21 cellular contexts compared by ENCODE assay signal in the genomic region with DNA sequence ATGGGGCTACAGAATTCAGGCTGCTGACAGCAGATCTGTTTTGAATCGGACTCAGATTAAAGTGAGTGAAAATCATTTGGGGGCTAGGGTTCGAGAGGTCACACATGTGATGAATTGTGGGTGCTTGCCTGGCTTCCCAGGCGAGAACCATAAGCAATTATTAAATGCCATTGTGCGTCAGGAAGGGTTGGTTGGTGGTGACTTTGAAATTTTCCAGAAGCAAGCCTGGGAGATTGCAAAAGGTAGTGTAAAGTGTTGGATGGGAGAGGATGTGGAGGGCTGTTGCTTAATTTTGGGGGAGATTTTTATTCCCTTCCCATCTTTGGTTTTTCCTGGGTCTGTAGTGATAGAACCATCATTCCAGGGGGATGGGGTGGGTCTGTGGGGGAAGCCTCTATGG.
"Had no signal": no experiment of that assay in that cellular context is flagged by ENCODE, and none has a peak within 500 bp of the region (broad histone marks: within the 10 kb centered on the region; RNA-seq: fewer than 3 reads in every experiment).

No MANE protein-coding gene starts in this region.

- H3K4me1 ChIP-seq: pancreas had no signal

- H3K27ac ChIP-seq: colonic mucosa, gastrocnemius medialis, pancreas, tibial artery, upper lobe of right lung had no signal

- H3K9me3 Mint-ChIP-seq: mesothelial cell of epicardium; natural killer cell treated with Interleukin-12 subunit alpha and Interleukin-12 subunit beta and Interleukin-15 and Interleukin-18, amount 100 ng/mL, for 72 hours; stimulated activated memory B cell treated with anti-CD40 and anti-IgM and Interleukin-4, amounts not matched to agents 10 μg/mL and 1 μg/mL and 100 μg/mL, for 72 hours; stimulated activated naive CD8-positive, alpha-beta T cell treated with anti-CD3 and anti-CD28 coated beads, Interleukin-15, Interleukin-2, amounts not matched to agents 100 ng/mL and 50 ng/mL, for 24 hours had no signal

- H3K4me3 ChIP-seq: colonic mucosa, gastrocnemius medialis, heart right ventricle, pancreas, smooth muscle cell, tibial artery, upper lobe of right lung had no signal

- DNase-seq: colonic mucosa; dermis blood vessel endothelial cell; erythroblast; gastrocnemius medialis; heart right ventricle; hypothalamus; mammary epithelial cell; occipital lobe; pancreas; right cardiac atrium; stimulated activated CD4-positive, alpha-beta T cell treated with anti-CD3 and anti-CD28 coated beads, Interleukin-4, amount 100 ng/mL, for 1 hour; tibial artery; upper lobe of right lung had no signal

- H3K36me3 ChIP-seq: colonic mucosa, gastrocnemius medialis, heart right ventricle, pancreas, tibial artery, upper lobe of right lung had no signal

- H3K4me3 Mint-ChIP-seq: mesothelial cell of epicardium; natural killer cell treated with Interleukin-12 subunit alpha and Interleukin-12 subunit beta and Interleukin-15 and Interleukin-18, amount 100 ng/mL, for 72 hours; stimulated activated memory B cell treated with anti-CD40 and anti-IgM and Interleukin-4, amounts not matched to agents 10 μg/mL and 1 μg/mL and 100 μg/mL, for 72 hours; stimulated activated naive CD8-positive, alpha-beta T cell treated with anti-CD3 and anti-CD28 coated beads, Interleukin-15, Interleukin-2, amounts not matched to agents 100 ng/mL and 50 ng/mL, for 24 hours had no signal

- ATAC-seq: gastrocnemius medialis; heart right ventricle; left lobe of liver; natural killer cell treated with Interleukin-12 subunit alpha and Interleukin-12 subunit beta and Interleukin-15 and Interleukin-18, amount 100 ng/mL, for 72 hours; pancreas; right cardiac atrium; stimulated activated memory B cell treated with anti-CD40 and anti-IgM and Interleukin-4, amounts not matched to agents 10 μg/mL and 1 μg/mL and 100 μg/mL, for 72 hours; upper lobe of right lung had no signal

- H3K9me3 ChIP-seq: colonic mucosa, gastrocnemius medialis, heart right ventricle, pancreas, tibial artery, upper lobe of right lung had no signal

- H3K36me3 Mint-ChIP-seq: mesothelial cell of epicardium; natural killer cell treated with Interleukin-12 subunit alpha and Interleukin-12 subunit beta and Interleukin-15 and Interleukin-18, amount 100 ng/mL, for 72 hours; stimulated activated memory B cell treated with anti-CD40 and anti-IgM and Interleukin-4, amounts not matched to agents 10 μg/mL and 1 μg/mL and 100 μg/mL, for 72 hours had no signal

- H3K4me1 Mint-ChIP-seq: stimulated activated memory B cell treated with anti-CD40 and anti-IgM and Interleukin-4, amounts not matched to agents 10 μg/mL and 1 μg/mL and 100 μg/mL, for 72 hours had no signal

- H3K27me3 ChIP-seq: colonic mucosa, gastrocnemius medialis, heart right ventricle, pancreas, tibial artery, upper lobe of right lung had no signal

- H3K27ac Mint-ChIP-seq: mesothelial cell of epicardium; natural killer cell treated with Interleukin-12 subunit alpha and Interleukin-12 subunit beta and Interleukin-15 and Interleukin-18, amount 100 ng/mL, for 72 hours; progenitor cell of endocrine pancreas; stimulated activated memory B cell treated with anti-CD40 and anti-IgM and Interleukin-4, amounts not matched to agents 10 μg/mL and 1 μg/mL and 100 μg/mL, for 72 hours; stimulated activated naive CD8-positive, alpha-beta T cell treated with anti-CD3 and anti-CD28 coated beads, Interleukin-15, Interleukin-2, amounts not matched to agents 100 ng/mL and 50 ng/mL, for 24 hours had no signal

- FAIRE-seq: islet of Langerhans, pancreas had no signal
